In genomic region chr19:18109363-18109730, GRCh38 we compare ENCODE assay signal across 8 cellular contexts. TPM values are rescaled to one million over a fixed set of nuclear protein-coding genes. Genes with fewer than 3 reads are reported as not detected.
A peak's percentile ranks its signal among the peaks of the same experiment; 100 is the strongest.
DNase-seq lines count a peak whose midpoint lies in the region; ATAC-seq and TF ChIP-seq lines count a peak whose summit lies in the region.

No MANE protein-coding gene starts in this region.

- peak overlapping the region; percentile 82 to 94 for H3K9ac ChIP-seq in duodenal mucosa (ENCODE audit: low read depth in 1 of 2, low read length in 2 of 2)

- no peaks in the 10 kb centered on the region for H3K27me3 ChIP-seq in duodenal mucosa (ENCODE audit: control insufficient read depth in 1 of 2, insufficient read depth in 2 of 2, low read length in 2 of 2)

- H3K4me1 ChIP-seq in duodenal mucosa (ENCODE audit: control insufficient read depth in 1 of 2, insufficient read depth in 2 of 2, low read length in 2 of 2) = peaks cover 30 to 37% of the 10 kb centered on the region in 2 donors

- H3K36me3 ChIP-seq in duodenal mucosa (ENCODE audit: control insufficient read depth in 1 of 2, insufficient read depth in 2 of 2, low read length in 2 of 2) = peaks cover 0 to 8% of the 10 kb centered on the region in 2 donors

- H3K27ac Mint-ChIP-seq in naive B cell = peak overlapping the region in 5 of 6 donors; percentile 61 to 97 (median 88)

- peak overlapping the region; percentile 95 for H3K27ac ChIP-seq in duodenal mucosa (ENCODE audit: low read depth, low read length)

- CTCF ChIA-PET in AG04449 (lab: Yijun Ruan, JAX) = interaction anchor here (0.6 to 6.2 kb wide), 11 partner anchors 42 to 219 kb away, joined by 3 to 89 read pairs (median 3); partner anchors contain the start of gene ARRDC2

- H3K4me3 ChIP-seq in AG04449 (ENCODE audit: low read depth, low read length) (peak overlapping the region; percentile 72), LNCaP clone FGC (ENCODE audit: low read depth, low read length) (peak overlapping the region; percentile 80), duodenal mucosa (ENCODE audit: low read depth in 1 of 2, low read length in 2 of 2) (peak overlapping the region; percentile 86 to 88)

- H3K4me1 Mint-ChIP-seq in naive B cell = peaks cover 43 to 75% (median 48%) of the 10 kb centered on the region in 3 donors

- POLR2A ChIA-PET in AG04449 (lab: Yijun Ruan, JAX) = no interaction called here

- H3K27me3 Mint-ChIP-seq in naive B cell = no peaks in the 10 kb centered on the region

- peak; percentile 1 to 3 for ATAC-seq in naive B cell (ENCODE audit: low read depth in 2 of 2)

- H3K36me3 Mint-ChIP-seq in naive B cell = no peaks in the 10 kb centered on the region

- TF ChIP-seq CTCF in AG04449 (IDR thresholded peaks at IDR 0.05; ENCODE audit: insufficient read depth, low read length, missing control alignments) (no peak), LNCaP clone FGC (IDR thresholded peaks at IDR 0.05; ENCODE audit: control insufficient read depth, extremely low read depth, insufficient read depth) (no peak), GM13977 (IDR thresholded peaks at IDR 0.05; ENCODE audit: extremely low read depth, insufficient read depth, missing control alignments) (no peak)

- H3K9me3 ChIP-seq in duodenal mucosa (ENCODE audit: control insufficient read depth in 1 of 2, low read length in 2 of 2) = no peaks in the 10 kb centered on the region

- H3K9me3 Mint-ChIP-seq in naive B cell = no peaks in the 10 kb centered on the region

- H3K4me3 Mint-ChIP-seq in naive B cell = peak overlapping the region; percentile 76 to 94 (median 84)

- DNase-seq in AG04449 (ENCODE audit: low read depth, low spot score) = no peak
- DNase-seq in LNCaP clone FGC (ENCODE audit: low read depth) = no peak
- no peak for DNase-seq in naive B cell
- DNase-seq in H4 (ENCODE audit: low spot score) = no peak
- no peak for DNase-seq in iPS-NIHi7 (ENCODE audit: extremely low spot score)
- no peak for DNase-seq in GM13977 (ENCODE audit: low spot score)
- no peak for DNase-seq in activated CD8-positive, alpha-beta memory T cell treated with anti-CD3 and anti-CD28 coated beads for 24 hours

- in situ Hi-C loops in GM13977 (cut with MboI; ENCODE audit: low pct_unique_long_range_greater_than_20kb, low sequenced_read_pairs, unreplicated experiment) = no loop called here

RNA-seq across cellular contexts. Expression of gene MAST3, which starts 11.8 kb away (rescaled TPM):
- polyA plus RNA-seq in naive B cell (ENCODE audit: low read depth in 6 of 6) = 10 to 100 TPM in 5 of 6 donors, 1 to 10 TPM in 1; 9.3 to 20.6 (median 13.3) TPM
- 2.4 and 3.1 TPM in 2 replicates for total RNA-seq in H4 (2014; rRNA removed; shearing (Covaris generic))

RNA-seq across cellular contexts. Expression of gene IL12RB1, which starts 22.6 kb away (rescaled TPM):
- polyA plus RNA-seq in naive B cell (ENCODE audit: low read depth in 6 of 6) = 10 to 100 TPM in 1 of 6 donors, 1 to 10 TPM in 5; 5.8 to 15.8 (median 8.1) TPM
- 2.4 TPM in 2 replicates for total RNA-seq in H4 (2014; rRNA removed; shearing (Covaris generic))

RNA-seq across cellular contexts. Expression of gene PIK3R2, which starts 43.6 kb away (rescaled TPM):
- polyA plus RNA-seq in naive B cell (ENCODE audit: low read depth in 6 of 6) = 1 to 10 TPM; 1.2 to 5.7 (median 2.3) TPM
- total RNA-seq in H4 (2014; rRNA removed; shearing (Covaris generic)) = 9.8 and 25.1 TPM in 2 replicates
